ENCODE assay signal across 13 cellular contexts in genomic region chr18:63909870-63910269, GRCh38. TPM values are rescaled to one million over a fixed set of nuclear protein-coding genes. Genes with fewer than 3 reads are reported as not detected.
A peak's percentile ranks its signal among the peaks of the same experiment; 100 is the strongest.
DNase-seq lines count a peak whose midpoint lies in the region; ATAC-seq and TF ChIP-seq lines count a peak whose summit lies in the region.
"Had no signal": no experiment of that assay in that cellular context is flagged by ENCODE, and none has a peak within 500 bp of the region (broad histone marks: within the 10 kb centered on the region; RNA-seq: fewer than 3 reads in every experiment).

No MANE protein-coding gene starts in this region.

- H3K36me3 ChIP-seq in CD4-positive, alpha-beta memory T cell (ENCODE audit: insufficient read depth, low read length), result no peaks in the 10 kb centered on the region
- H3K36me3 ChIP-seq: transverse colon had no signal

- no peak overlapping the region for H3K27ac Mint-ChIP-seq in stimulated activated naive CD8-positive, alpha-beta T cell treated with anti-CD3 and anti-CD28 coated beads, Interleukin-15, amount 100 ng/mL, for 72 hours
- no peak overlapping the region for H3K27ac Mint-ChIP-seq in CD4-positive, alpha-beta memory T cell
- H3K27ac Mint-ChIP-seq: GM23338 had no signal

- no peaks in the 10 kb centered on the region for H3K4me1 Mint-ChIP-seq in stimulated activated naive CD8-positive, alpha-beta T cell treated with anti-CD3 and anti-CD28 coated beads, Interleukin-15, amount 100 ng/mL, for 72 hours
- no peaks in the 10 kb centered on the region for H3K4me1 Mint-ChIP-seq in CD4-positive, alpha-beta memory T cell

- ATAC-seq in stimulated activated naive CD8-positive, alpha-beta T cell treated with anti-CD3 and anti-CD28 coated beads, Interleukin-15, amount 100 ng/mL, for 72 hours, result peak; percentile 67
- no peak for ATAC-seq in stimulated activated naive CD8-positive, alpha-beta T cell treated with anti-CD3 and anti-CD28 coated beads, Interleukin-15, Interleukin-2, amounts not matched to agents 100 U/mL and 50 U/mL, for 24 hours
- ATAC-seq in HG02571 (IDR thresholded peaks at IDR 0.05; ENCODE audit: unreplicated experiment) (peak; percentile 58), HG03342 (IDR thresholded peaks at IDR 0.05; ENCODE audit: unreplicated experiment) (peak; percentile 77)
- ATAC-seq: GM23338 had no signal

- no peak overlapping the region for H3K4me3 Mint-ChIP-seq in stimulated activated naive CD8-positive, alpha-beta T cell treated with anti-CD3 and anti-CD28 coated beads, Interleukin-15, amount 100 ng/mL, for 72 hours
- H3K4me3 Mint-ChIP-seq in CD4-positive, alpha-beta memory T cell, result no peak overlapping the region
- H3K4me3 Mint-ChIP-seq: GM23338 had no signal

- DNase-seq in stimulated activated naive CD8-positive, alpha-beta T cell treated with anti-CD3 and anti-CD28 coated beads, Interleukin-15, amount 100 ng/mL, for 72 hours, result no peak
- no peak for DNase-seq in stimulated activated naive CD8-positive, alpha-beta T cell treated with anti-CD3 and anti-CD28 coated beads, Interleukin-15, Interleukin-2, amounts not matched to agents 100 U/mL and 50 U/mL, for 24 hours
- DNase-seq in stimulated activated CD4-positive, alpha-beta T cell treated with anti-CD3 and anti-CD28 coated beads, Interleukin-2, amount 100 ng/mL, for 48 hours, result no peak
- no peak for DNase-seq in CD4-positive, alpha-beta memory T cell
- no peak for DNase-seq in GM10248 (ENCODE audit: extremely low spot score)
- no peak for DNase-seq in stimulated activated CD4-positive, alpha-beta T cell treated with anti-CD3 and anti-CD28 coated beads, Interleukin-1b, Interleukin-23, amount 100 ng/mL, for 48 hours
- DNase-seq: NCI-H1092, transverse colon had no signal

- no peak for TF ChIP-seq CTCF in GM10248 (IDR thresholded peaks at IDR 0.05; ENCODE audit: control extremely low read depth, extremely low read depth, low read depth, missing control alignments)

- H3K36me3 Mint-ChIP-seq in CD4-positive, alpha-beta memory T cell, result no peaks in the 10 kb centered on the region

- no peak overlapping the region for H3K4me3 ChIP-seq in CD4-positive, alpha-beta memory T cell (ENCODE audit: low read length in 2 of 2)
- H3K4me3 ChIP-seq: GM23338, transverse colon had no signal

- intact Hi-C loops in CD4-positive, alpha-beta memory T cell (cut with micrococcal nuclease), result no loop called here

- CTCF ChIA-PET in CD4-positive, alpha-beta memory T cell (lab: Charles Lee; ENCODE audit: partially characterized antibody), result interaction anchor here (0.9 kb wide), 1 partner anchor 14 kb away, joined by 3 read pairs; no protein-coding TSS in a partner anchor
- CTCF ChIA-PET in GM10248 (lab: Yijun Ruan, JAX), result interaction anchor here (1.9 to 4.4 kb wide), 5 partner anchors 12 to 65 kb away, joined by 6 to 52 read pairs (median 13); no protein-coding TSS in a partner anchor

- no peak overlapping the region for H3K27ac ChIP-seq in CD4-positive, alpha-beta memory T cell (ENCODE audit: low read depth, low read length)
- H3K27ac ChIP-seq: transverse colon had no signal

- POLR2A ChIA-PET in CD4-positive, alpha-beta memory T cell (lab: Charles Lee; ENCODE audit: partially characterized antibody), result no interaction called here
- POLR2A ChIA-PET in GM10248 (lab: Yijun Ruan, JAX), result no interaction called here

- H3K27me3 ChIP-seq in CD4-positive, alpha-beta memory T cell (ENCODE audit: insufficient read depth, low read length), result no peaks in the 10 kb centered on the region
- H3K27me3 ChIP-seq: transverse colon had no signal

- peaks cover 44% of the 10 kb centered on the region for H3K27me3 Mint-ChIP-seq in stimulated activated naive CD8-positive, alpha-beta T cell treated with anti-CD3 and anti-CD28 coated beads, Interleukin-15, amount 100 ng/mL, for 72 hours
- H3K27me3 Mint-ChIP-seq in CD4-positive, alpha-beta memory T cell, result peaks cover 9 to 16% of the 10 kb centered on the region in 2 donors

- H3K9me3 ChIP-seq in CD4-positive, alpha-beta memory T cell (ENCODE audit: control insufficient read depth in 1 of 2, low read length in 2 of 2), result no peaks in the 10 kb centered on the region
- H3K9me3 ChIP-seq: transverse colon had no signal

- H3K4me1 ChIP-seq in CD4-positive, alpha-beta memory T cell (ENCODE audit: insufficient read depth, low read length), result no peaks in the 10 kb centered on the region
- H3K4me1 ChIP-seq: transverse colon had no signal

- no peaks in the 10 kb centered on the region for H3K9me3 Mint-ChIP-seq in stimulated activated naive CD8-positive, alpha-beta T cell treated with anti-CD3 and anti-CD28 coated beads, Interleukin-15, amount 100 ng/mL, for 72 hours
- H3K9me3 Mint-ChIP-seq in CD4-positive, alpha-beta memory T cell, result peaks cover 0 to 7% (median 0%) of the 10 kb centered on the region in 8 donors

RNA-seq across cellular contexts. Expression of gene SERPINB10, which starts 2.1 kb away (rescaled TPM):
- total RNA-seq in CD4-positive, alpha-beta memory T cell, result not detected
- not detected for polyA plus RNA-seq in CD4-positive, alpha-beta memory T cell
- total RNA-seq: GM23338, NCI-H460, osteoblast, transverse colon had no signal
- polyA plus RNA-seq: GM23338 had no signal

RNA-seq across cellular contexts. Expression of gene SERPINB2, which starts 22.4 kb away (rescaled TPM):
- total RNA-seq in CD4-positive, alpha-beta memory T cell, result 1 to 10 TPM; 1.2 to 1.7 TPM
- not detected for polyA plus RNA-seq in CD4-positive, alpha-beta memory T cell
- total RNA-seq: GM23338 had no signal
- polyA plus RNA-seq: GM23338 had no signal

RNA-seq across cellular contexts. Expression of gene HMSD, which starts 39.2 kb away (rescaled TPM):
- total RNA-seq in CD4-positive, alpha-beta memory T cell, result 1 to 10 TPM; 1.8 to 2.2 TPM
- not detected for polyA plus RNA-seq in CD4-positive, alpha-beta memory T cell
